In genomic region chr3:143847787-143848631, GRCh38 we compare ENCODE assay signal across 8 cellular contexts. TPM values are rescaled to one million over a fixed set of nuclear protein-coding genes. Genes with fewer than 3 reads are reported as not detected.
DNase-seq lines count a peak whose midpoint lies in the region; ATAC-seq and TF ChIP-seq lines count a peak whose summit lies in the region.

Gene SLC9A9, minus strand, starts transcription at chr3:143848468. Its CDS starts 146 bp downstream, at chr3:143848322.

- H3K36me3 ChIP-seq in Peyer's patch = no peaks in the 10 kb centered on the region

- H3K36me3 Mint-ChIP-seq in activated naive CD8-positive, alpha-beta T cell treated with anti-CD3 and anti-CD28 coated beads, Interleukin-2, amount 50 U/mL, for 24 hours (ENCODE audit: low read depth) = no peaks in the 10 kb centered on the region

- intact Hi-C loops in Right ventricle myocardium inferior (cut with DNase I) = no loop called here

- peak within 1 kb of the TSS; percentile 90 for H3K4me3 Mint-ChIP-seq in activated naive CD8-positive, alpha-beta T cell treated with anti-CD3 and anti-CD28 coated beads, Interleukin-2, amount 50 U/mL, for 24 hours

- H3K27me3 Mint-ChIP-seq in activated naive CD8-positive, alpha-beta T cell treated with anti-CD3 and anti-CD28 coated beads, Interleukin-2, amount 50 U/mL, for 24 hours = no peaks in the 10 kb centered on the region

- no peak for TF ChIP-seq CTCF in Peyer's patch (IDR thresholded peaks at IDR 0.05)

- H3K27ac ChIP-seq in Peyer's patch = peak within 1 kb of the TSS; percentile 30 to 77 (median 72)

- H3K9me3 Mint-ChIP-seq in activated naive CD8-positive, alpha-beta T cell treated with anti-CD3 and anti-CD28 coated beads, Interleukin-2, amount 50 U/mL, for 24 hours = no peaks in the 10 kb centered on the region

- H3K27me3 ChIP-seq in Peyer's patch = no peaks in the 10 kb centered on the region

- DNase-seq in DMS 273 treated with DMSO at 0.1 percent for 48 hours (lab: John Stamatoyannopoulos, UW) (peak; percentile 50), Peyer's patch (peak in 2 of 3 donors; percentile 56 to 64), Right ventricle myocardium inferior (ENCODE audit: missing footprints) (no peak), occipital lobe (lab: John Stamatoyannopoulos, UW) (peak; percentile 49), cerebellar nuclear complex (lab: John Stamatoyannopoulos, UW) (no peak)
- DNase-seq in activated naive CD8-positive, alpha-beta T cell treated with anti-CD3 and anti-CD28 coated beads, Interleukin-2, amount 50 U/mL, for 24 hours = peak; percentile 33

- peaks cover 0 to 3% (median 0%) of the 10 kb centered on the region in 4 donors for H3K4me1 ChIP-seq in Peyer's patch

- ATAC-seq in GM19395 (IDR thresholded peaks at IDR 0.05; ENCODE audit: unreplicated experiment) (peak; percentile 91), HG03439 (IDR thresholded peaks at IDR 0.05; ENCODE audit: unreplicated experiment) (peak; percentile 93), Right ventricle myocardium inferior (peak; percentile 77)
- peak; percentile 93 for ATAC-seq in activated naive CD8-positive, alpha-beta T cell treated with anti-CD3 and anti-CD28 coated beads, Interleukin-2, amount 50 U/mL, for 24 hours

- H3K4me3 ChIP-seq in Peyer's patch = peak within 1 kb of the TSS; percentile 42 to 62 (median 57)

- peak within 1 kb of the TSS; percentile 74 for H3K27ac Mint-ChIP-seq in activated naive CD8-positive, alpha-beta T cell treated with anti-CD3 and anti-CD28 coated beads, Interleukin-2, amount 50 U/mL, for 24 hours

- H3K4me1 Mint-ChIP-seq in activated naive CD8-positive, alpha-beta T cell treated with anti-CD3 and anti-CD28 coated beads, Interleukin-2, amount 50 U/mL, for 24 hours = peaks cover 52% of the 10 kb centered on the region

- TF ChIP-seq POLR2A in Peyer's patch (IDR thresholded peaks at IDR 0.05) = no peak

- H3K9me3 ChIP-seq in Peyer's patch = no peaks in the 10 kb centered on the region

RNA-seq across cellular contexts. Expression of gene SLC9A9, which starts in this region (rescaled TPM):
- total RNA-seq in Peyer's patch (10 to 100 TPM in 1 of 4 donors, 1 to 10 TPM in 3; 2.1 to 40.4 (median 7.2) TPM), Right ventricle myocardium inferior (9.3 TPM), occipital lobe (7.3 TPM)

Comparison
In these comparisons a context has a peak if more than half of its experiments do, and no peak if none do; other contexts are left out.
1. DNase-seq: peak in DMS 273 treated with DMSO at 0.1 percent for 48 hours (single experiment), Peyer's patch (2 of 3), activated naive CD8-positive, alpha-beta T cell treated with anti-CD3 and anti-CD28 coated beads, Interleukin-2, amount 50 U/mL, for 24 hours (single experiment) and occipital lobe (single experiment); none in Right ventricle myocardium inferior (single experiment) and cerebellar nuclear complex (0 of 2).
2. Peak in every context shown above with its lines, with median percentiles within 50 percentile points of each other: ATAC-seq.